ENCODE assay signal across 2 cellular contexts in the genomic region with DNA sequence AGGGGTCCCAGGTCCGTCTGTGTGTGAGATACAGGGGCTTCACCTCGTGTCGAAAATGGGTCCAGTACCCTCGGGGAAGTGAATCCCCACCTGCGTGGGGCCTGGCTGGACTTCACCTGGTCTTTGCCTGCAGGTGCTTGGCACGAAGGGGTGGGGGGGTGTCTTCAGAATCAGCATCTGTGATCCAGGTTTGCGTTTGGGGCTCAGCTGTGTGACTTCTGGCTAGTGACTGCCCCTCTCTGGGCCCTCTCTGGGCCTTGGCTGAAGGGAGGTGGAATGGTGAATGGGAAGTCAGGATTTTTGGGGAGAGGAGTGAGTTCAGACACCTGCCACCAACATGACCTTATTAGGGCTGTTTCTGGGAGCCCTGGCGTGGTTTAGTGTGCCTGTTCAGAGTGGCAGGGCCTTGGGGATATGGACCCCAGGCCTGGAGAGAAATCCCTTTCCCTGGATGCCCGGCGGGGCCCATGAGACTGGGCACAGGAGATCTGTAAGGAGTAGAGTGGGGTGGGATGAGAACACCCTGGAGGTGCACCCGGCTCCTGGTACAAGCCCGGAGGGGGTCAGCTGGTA.
TF ChIP-seq lines count a peak whose summit lies in the region.

No MANE protein-coding gene starts in this region.

TF ChIP-seq in GM23338, 12 proteins besides CTCF, POLR2A, EP300 and RAD21 (continues in another document):
- TF ChIP-seq, protein P1, sequence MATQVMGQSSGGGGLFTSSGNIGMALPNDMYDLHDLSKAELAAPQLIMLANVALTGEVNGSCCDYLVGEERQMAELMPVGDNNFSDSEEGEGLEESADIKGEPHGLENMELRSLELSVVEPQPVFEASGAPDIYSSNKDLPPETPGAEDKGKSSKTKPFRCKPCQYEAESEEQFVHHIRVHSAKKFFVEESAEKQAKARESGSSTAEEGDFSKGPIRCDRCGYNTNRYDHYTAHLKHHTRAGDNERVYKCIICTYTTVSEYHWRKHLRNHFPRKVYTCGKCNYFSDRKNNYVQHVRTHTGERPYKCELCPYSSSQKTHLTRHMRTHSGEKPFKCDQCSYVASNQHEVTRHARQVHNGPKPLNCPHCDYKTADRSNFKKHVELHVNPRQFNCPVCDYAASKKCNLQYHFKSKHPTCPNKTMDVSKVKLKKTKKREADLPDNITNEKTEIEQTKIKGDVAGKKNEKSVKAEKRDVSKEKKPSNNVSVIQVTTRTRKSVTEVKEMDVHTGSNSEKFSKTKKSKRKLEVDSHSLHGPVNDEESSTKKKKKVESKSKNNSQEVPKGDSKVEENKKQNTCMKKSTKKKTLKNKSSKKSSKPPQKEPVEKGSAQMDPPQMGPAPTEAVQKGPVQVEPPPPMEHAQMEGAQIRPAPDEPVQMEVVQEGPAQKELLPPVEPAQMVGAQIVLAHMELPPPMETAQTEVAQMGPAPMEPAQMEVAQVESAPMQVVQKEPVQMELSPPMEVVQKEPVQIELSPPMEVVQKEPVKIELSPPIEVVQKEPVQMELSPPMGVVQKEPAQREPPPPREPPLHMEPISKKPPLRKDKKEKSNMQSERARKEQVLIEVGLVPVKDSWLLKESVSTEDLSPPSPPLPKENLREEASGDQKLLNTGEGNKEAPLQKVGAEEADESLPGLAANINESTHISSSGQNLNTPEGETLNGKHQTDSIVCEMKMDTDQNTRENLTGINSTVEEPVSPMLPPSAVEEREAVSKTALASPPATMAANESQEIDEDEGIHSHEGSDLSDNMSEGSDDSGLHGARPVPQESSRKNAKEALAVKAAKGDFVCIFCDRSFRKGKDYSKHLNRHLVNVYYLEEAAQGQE (IDR thresholded peaks at IDR 0.05; ENCODE audit: unreplicated experiment), result no peak
- TF ChIP-seq EZH2 (IDR thresholded peaks at IDR 0.05; ENCODE audit: low read depth, unreplicated experiment) (no peak), ZNF331 (CRISPR knock-in tag; IDR thresholded peaks at IDR 0.05; ENCODE audit: low read depth) (no peak), EZH2phosphoT487 (IDR thresholded peaks at IDR 0.05; ENCODE audit: unreplicated experiment) (no peak), CREB1 (CRISPR knock-in tag; IDR thresholded peaks at IDR 0.05; ENCODE audit: low read depth) (no peak), STAT1 (IDR thresholded peaks at IDR 0.05; ENCODE audit: unreplicated experiment) (no peak), JUNB (IDR thresholded peaks at IDR 0.05; ENCODE audit: unreplicated experiment) (no peak), POLR2AphosphoS5 (IDR thresholded peaks at IDR 0.05; ENCODE audit: low read depth) (no peak), ZNF114 (CRISPR knock-in tag; IDR thresholded peaks at IDR 0.05) (no peak), NANOG (IDR thresholded peaks at IDR 0.05; ENCODE audit: borderline replicate concordance) (no peak)
- TF ChIP-seq, protein P2, sequence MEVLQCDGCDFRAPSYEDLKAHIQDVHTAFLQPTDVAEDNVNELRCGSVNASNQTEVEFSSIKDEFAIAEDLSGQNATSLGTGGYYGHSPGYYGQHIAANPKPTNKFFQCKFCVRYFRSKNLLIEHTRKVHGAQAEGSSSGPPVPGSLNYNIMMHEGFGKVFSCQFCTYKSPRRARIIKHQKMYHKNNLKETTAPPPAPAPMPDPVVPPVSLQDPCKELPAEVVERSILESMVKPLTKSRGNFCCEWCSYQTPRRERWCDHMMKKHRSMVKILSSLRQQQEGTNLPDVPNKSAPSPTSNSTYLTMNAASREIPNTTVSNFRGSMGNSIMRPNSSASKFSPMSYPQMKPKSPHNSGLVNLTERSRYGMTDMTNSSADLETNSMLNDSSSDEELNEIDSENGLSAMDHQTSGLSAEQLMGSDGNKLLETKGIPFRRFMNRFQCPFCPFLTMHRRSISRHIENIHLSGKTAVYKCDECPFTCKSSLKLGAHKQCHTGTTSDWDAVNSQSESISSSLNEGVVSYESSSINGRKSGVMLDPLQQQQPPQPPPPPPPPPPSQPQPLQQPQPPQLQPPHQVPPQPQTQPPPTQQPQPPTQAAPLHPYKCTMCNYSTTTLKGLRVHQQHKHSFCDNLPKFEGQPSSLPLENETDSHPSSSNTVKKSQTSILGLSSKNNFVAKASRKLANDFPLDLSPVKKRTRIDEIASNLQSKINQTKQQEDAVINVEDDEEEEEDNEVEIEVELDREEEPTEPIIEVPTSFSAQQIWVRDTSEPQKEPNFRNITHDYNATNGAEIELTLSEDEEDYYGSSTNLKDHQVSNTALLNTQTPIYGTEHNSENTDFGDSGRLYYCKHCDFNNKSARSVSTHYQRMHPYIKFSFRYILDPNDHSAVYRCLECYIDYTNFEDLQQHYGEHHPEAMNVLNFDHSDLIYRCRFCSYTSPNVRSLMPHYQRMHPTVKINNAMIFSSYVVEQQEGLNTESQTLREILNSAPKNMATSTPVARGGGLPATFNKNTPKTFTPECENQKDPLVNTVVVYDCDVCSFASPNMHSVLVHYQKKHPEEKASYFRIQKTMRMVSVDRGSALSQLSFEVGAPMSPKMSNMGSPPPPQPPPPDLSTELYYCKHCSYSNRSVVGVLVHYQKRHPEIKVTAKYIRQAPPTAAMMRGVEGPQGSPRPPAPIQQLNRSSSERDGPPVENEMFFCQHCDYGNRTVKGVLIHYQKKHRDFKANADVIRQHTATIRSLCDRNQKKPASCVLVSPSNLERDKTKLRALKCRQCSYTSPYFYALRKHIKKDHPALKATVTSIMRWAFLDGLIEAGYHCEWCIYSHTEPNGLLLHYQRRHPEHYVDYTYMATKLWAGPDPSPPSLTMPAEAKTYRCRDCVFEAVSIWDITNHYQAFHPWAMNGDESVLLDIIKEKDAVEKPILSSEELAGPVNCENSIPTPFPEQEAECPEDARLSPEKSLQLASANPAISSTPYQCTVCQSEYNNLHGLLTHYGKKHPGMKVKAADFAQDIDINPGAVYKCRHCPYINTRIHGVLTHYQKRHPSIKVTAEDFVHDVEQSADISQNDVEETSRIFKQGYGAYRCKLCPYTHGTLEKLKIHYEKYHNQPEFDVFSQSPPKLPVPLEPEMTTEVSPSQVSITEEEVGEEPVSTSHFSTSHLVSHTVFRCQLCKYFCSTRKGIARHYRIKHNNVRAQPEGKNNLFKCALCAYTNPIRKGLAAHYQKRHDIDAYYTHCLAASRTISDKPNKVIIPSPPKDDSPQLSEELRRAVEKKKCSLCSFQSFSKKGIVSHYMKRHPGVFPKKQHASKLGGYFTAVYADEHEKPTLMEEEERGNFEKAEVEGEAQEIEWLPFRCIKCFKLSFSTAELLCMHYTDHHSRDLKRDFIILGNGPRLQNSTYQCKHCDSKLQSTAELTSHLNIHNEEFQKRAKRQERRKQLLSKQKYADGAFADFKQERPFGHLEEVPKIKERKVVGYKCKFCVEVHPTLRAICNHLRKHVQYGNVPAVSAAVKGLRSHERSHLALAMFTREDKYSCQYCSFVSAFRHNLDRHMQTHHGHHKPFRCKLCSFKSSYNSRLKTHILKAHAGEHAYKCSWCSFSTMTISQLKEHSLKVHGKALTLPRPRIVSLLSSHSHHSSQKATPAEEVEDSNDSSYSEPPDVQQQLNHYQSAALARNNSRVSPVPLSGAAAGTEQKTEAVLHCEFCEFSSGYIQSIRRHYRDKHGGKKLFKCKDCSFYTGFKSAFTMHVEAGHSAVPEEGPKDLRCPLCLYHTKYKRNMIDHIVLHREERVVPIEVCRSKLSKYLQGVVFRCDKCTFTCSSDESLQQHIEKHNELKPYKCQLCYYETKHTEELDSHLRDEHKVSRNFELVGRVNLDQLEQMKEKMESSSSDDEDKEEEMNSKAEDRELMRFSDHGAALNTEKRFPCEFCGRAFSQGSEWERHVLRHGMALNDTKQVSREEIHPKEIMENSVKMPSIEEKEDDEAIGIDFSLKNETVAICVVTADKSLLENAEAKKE (CRISPR knock-in tag; IDR thresholded peaks at IDR 0.05), result no peak

TF ChIP-seq in K562, 482 proteins besides CTCF, POLR2A, EP300 and RAD21:
- no peak for TF ChIP-seq ATF1 (CRISPR knock-in tag; IDR thresholded peaks at IDR 0.05)
- no peak for TF ChIP-seq ATF1 (tag; IDR thresholded peaks at IDR 0.05)
- TF ChIP-seq NCOA6 (IDR thresholded peaks at IDR 0.05), result no peak
- TF ChIP-seq YBX1 (IDR thresholded peaks at IDR 0.05), result no peak
- TF ChIP-seq, protein P3, sequence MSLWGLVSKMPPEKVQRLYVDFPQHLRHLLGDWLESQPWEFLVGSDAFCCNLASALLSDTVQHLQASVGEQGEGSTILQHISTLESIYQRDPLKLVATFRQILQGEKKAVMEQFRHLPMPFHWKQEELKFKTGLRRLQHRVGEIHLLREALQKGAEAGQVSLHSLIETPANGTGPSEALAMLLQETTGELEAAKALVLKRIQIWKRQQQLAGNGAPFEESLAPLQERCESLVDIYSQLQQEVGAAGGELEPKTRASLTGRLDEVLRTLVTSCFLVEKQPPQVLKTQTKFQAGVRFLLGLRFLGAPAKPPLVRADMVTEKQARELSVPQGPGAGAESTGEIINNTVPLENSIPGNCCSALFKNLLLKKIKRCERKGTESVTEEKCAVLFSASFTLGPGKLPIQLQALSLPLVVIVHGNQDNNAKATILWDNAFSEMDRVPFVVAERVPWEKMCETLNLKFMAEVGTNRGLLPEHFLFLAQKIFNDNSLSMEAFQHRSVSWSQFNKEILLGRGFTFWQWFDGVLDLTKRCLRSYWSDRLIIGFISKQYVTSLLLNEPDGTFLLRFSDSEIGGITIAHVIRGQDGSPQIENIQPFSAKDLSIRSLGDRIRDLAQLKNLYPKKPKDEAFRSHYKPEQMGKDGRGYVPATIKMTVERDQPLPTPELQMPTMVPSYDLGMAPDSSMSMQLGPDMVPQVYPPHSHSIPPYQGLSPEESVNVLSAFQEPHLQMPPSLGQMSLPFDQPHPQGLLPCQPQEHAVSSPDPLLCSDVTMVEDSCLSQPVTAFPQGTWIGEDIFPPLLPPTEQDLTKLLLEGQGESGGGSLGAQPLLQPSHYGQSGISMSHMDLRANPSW (CRISPR knock-in tag; IDR thresholded peaks at IDR 0.05), result no peak
- TF ChIP-seq RBM25 (IDR thresholded peaks at IDR 0.05; ENCODE audit: low read depth, low read length, severe bottlenecking), result peak; percentile 34
- no peak for TF ChIP-seq TBP (optimal IDR thresholded peaks at IDR 0.05; ENCODE audit: low read depth, low read length)
- no peak for TF ChIP-seq ZNF3 (CRISPR knock-in tag; IDR thresholded peaks at IDR 0.05)
- TF ChIP-seq, protein P4, sequence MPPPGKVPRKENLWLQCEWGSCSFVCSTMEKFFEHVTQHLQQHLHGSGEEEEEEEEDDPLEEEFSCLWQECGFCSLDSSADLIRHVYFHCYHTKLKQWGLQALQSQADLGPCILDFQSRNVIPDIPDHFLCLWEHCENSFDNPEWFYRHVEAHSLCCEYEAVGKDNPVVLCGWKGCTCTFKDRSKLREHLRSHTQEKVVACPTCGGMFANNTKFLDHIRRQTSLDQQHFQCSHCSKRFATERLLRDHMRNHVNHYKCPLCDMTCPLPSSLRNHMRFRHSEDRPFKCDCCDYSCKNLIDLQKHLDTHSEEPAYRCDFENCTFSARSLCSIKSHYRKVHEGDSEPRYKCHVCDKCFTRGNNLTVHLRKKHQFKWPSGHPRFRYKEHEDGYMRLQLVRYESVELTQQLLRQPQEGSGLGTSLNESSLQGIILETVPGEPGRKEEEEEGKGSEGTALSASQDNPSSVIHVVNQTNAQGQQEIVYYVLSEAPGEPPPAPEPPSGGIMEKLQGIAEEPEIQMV (tag; conservative IDR thresholded peaks at IDR 0.05; ENCODE audit: low read depth), result no peak
- TF ChIP-seq PHB2 (IDR thresholded peaks at IDR 0.05; ENCODE audit: low read depth), result no peak
- peak; percentile 84 for TF ChIP-seq ZFP36 (IDR thresholded peaks at IDR 0.05; ENCODE audit: low read depth, low read length, partially characterized antibody)
- TF ChIP-seq, protein P5, sequence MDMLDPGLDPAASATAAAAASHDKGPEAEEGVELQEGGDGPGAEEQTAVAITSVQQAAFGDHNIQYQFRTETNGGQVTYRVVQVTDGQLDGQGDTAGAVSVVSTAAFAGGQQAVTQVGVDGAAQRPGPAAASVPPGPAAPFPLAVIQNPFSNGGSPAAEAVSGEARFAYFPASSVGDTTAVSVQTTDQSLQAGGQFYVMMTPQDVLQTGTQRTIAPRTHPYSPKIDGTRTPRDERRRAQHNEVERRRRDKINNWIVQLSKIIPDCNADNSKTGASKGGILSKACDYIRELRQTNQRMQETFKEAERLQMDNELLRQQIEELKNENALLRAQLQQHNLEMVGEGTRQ (CRISPR knock-in tag; IDR thresholded peaks at IDR 0.05), result no peak
- peak; percentile 59; the same call in 1 of the 2 replicates for TF ChIP-seq BCOR (IDR thresholded peaks at IDR 0.05)
- TF ChIP-seq TRIM28 (IDR thresholded peaks at IDR 0.05), result no peak
- TF ChIP-seq MED1 (CRISPR knock-in tag; IDR thresholded peaks at IDR 0.05; ENCODE audit: borderline replicate concordance), result no peak
- TF ChIP-seq, protein P6, sequence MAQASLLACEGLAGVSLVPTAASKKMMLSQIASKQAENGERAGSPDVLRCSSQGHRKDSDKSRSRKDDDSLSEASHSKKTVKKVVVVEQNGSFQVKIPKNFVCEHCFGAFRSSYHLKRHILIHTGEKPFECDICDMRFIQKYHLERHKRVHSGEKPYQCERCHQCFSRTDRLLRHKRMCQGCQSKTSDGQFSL (CRISPR knock-in tag; IDR thresholded peaks at IDR 0.05), result 0 out of 2 replicates have a peak, but pooled peaks have one; percentile 26
- TF ChIP-seq, protein P6 (tag; IDR thresholded peaks at IDR 0.05), result no peak
- TF ChIP-seq SRF (CRISPR knock-in tag; IDR thresholded peaks at IDR 0.05), result no peak
- TF ChIP-seq, protein P7, sequence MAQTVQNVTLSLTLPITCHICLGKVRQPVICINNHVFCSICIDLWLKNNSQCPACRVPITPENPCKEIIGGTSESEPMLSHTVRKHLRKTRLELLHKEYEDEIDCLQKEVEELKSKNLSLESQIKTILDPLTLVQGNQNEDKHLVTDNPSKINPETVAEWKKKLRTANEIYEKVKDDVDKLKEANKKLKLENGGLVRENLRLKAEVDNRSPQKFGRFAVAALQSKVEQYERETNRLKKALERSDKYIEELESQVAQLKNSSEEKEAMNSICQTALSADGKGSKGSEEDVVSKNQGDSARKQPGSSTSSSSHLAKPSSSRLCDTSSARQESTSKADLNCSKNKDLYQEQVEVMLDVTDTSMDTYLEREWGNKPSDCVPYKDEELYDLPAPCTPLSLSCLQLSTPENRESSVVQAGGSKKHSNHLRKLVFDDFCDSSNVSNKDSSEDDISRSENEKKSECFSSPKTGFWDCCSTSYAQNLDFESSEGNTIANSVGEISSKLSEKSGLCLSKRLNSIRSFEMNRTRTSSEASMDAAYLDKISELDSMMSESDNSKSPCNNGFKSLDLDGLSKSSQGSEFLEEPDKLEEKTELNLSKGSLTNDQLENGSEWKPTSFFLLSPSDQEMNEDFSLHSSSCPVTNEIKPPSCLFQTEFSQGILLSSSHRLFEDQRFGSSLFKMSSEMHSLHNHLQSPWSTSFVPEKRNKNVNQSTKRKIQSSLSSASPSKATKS (CRISPR knock-in tag; IDR thresholded peaks at IDR 0.05), result no peak
TF ChIP-seq in K562: peak in this region for 4.
